Comparison of ENCODE assay signal across 18 cellular contexts in genomic region chr7:113267271-113267670, GRCh38.
A peak's percentile ranks its signal among the peaks of the same experiment; 100 is the strongest.
DNase-seq lines count a peak whose midpoint lies in the region; ATAC-seq and TF ChIP-seq lines count a peak whose summit lies in the region.
"Had no signal": no experiment of that assay in that cellular context is flagged by ENCODE, and none has a peak within 500 bp of the region (broad histone marks: within the 10 kb centered on the region; RNA-seq: fewer than 3 reads in every experiment).

No MANE protein-coding gene starts in this region.

- ATAC-seq in GM21529 (IDR thresholded peaks at IDR 0.05; ENCODE audit: unreplicated experiment), result peak; percentile 79
- ATAC-seq in HG03354 (IDR thresholded peaks at IDR 0.05; ENCODE audit: poor library complexity, severe bottlenecking, unreplicated experiment), result peak; percentile 85
- ATAC-seq in lower lobe of right lung, result no peak
- no peak for ATAC-seq in HG03280 (IDR thresholded peaks at IDR 0.05; ENCODE audit: unreplicated experiment)
- ATAC-seq: upper lobe of right lung had no signal

- H3K4me3 ChIP-seq in brain microvascular endothelial cell (ENCODE audit: low read depth, low read length) (no peak overlapping the region), lower lobe of right lung (no peak overlapping the region)
- H3K4me3 ChIP-seq: esophagus muscularis mucosa, upper lobe of right lung had no signal

- H3K27me3 ChIP-seq in brain microvascular endothelial cell (replicated peaks) (no peaks in the 10 kb centered on the region), lower lobe of right lung (ENCODE audit: low read depth) (no peaks in the 10 kb centered on the region)
- H3K27me3 ChIP-seq: esophagus muscularis mucosa, upper lobe of right lung had no signal

- H3K36me3 ChIP-seq in brain microvascular endothelial cell (replicated peaks) (no peaks in the 10 kb centered on the region), lower lobe of right lung (no peaks in the 10 kb centered on the region)
- H3K36me3 ChIP-seq: esophagus muscularis mucosa, upper lobe of right lung had no signal

- H3K4me1 ChIP-seq in lower lobe of right lung, result no peaks in the 10 kb centered on the region
- H3K4me1 ChIP-seq: esophagus muscularis mucosa, upper lobe of right lung had no signal

- H3K9me3 ChIP-seq in lower lobe of right lung, result peaks cover 21% of the 10 kb centered on the region

- peak; percentile 21 for DNase-seq in AG20443 (ENCODE audit: low spot score)
- no peak for DNase-seq in brain microvascular endothelial cell
- DNase-seq in activated CD4-positive, alpha-beta T cell treated with anti-CD3 and anti-CD28 coated beads for 48 hours, result no peak
- DNase-seq in DMS53 (lab: John Stamatoyannopoulos, UW), result no peak
- no peak for DNase-seq in lower lobe of right lung
- DNase-seq: activated CD8-positive, alpha-beta memory T cell treated with anti-CD3 and anti-CD28 coated beads, Interleukin-2, amount 50 U/mL, for 48 hours; activated naive CD8-positive, alpha-beta T cell treated with anti-CD3 and anti-CD28 coated beads for 36 hours; DMS 273 treated with DMSO at 0.1 percent for 48 hours; midbrain; NCI-H2081 treated with DMSO at 0.1 percent for 48 hours; SHP77 treated with DMSO at 0.1 percent for 48 hours; stimulated activated CD8-positive, alpha-beta memory T cell treated with anti-CD3 and anti-CD28 coated beads, Interleukin-4, amount 100 ng/mL, for 48 hours; upper lobe of right lung had no signal

- TF ChIP-seq CTCF in brain microvascular endothelial cell (IDR thresholded peaks at IDR 0.05; ENCODE audit: low read depth, low read length, missing control alignments) (no peak), lower lobe of right lung (IDR thresholded peaks at IDR 0.05) (no peak)

- in situ Hi-C loops in brain microvascular endothelial cell (cut with HindIII; ENCODE audit: low pct_ligation_motif_present, low sequenced_read_pairs), result no loop called here

- intact Hi-C loops in lower lobe of right lung (cut with DNase I), result no loop called here

- H3K27ac ChIP-seq in brain microvascular endothelial cell (peak overlapping the region; percentile 38), lower lobe of right lung (no peak overlapping the region)
- H3K27ac ChIP-seq: esophagus muscularis mucosa, upper lobe of right lung, VCaP had no signal

Comparison
In these comparisons a context has a peak if more than half of its experiments do, and no peak if none do; other contexts are left out.
1. ATAC-seq: peak in GM21529 (single experiment) and HG03354 (single experiment); none in lower lobe of right lung (0 of 2) and HG03280 (single experiment).